ENCODE assay signal across 21 cellular contexts in genomic region chr5:158423623-158424200, GRCh38.
DNase-seq lines count a peak whose midpoint lies in the region; TF ChIP-seq lines count a peak whose summit lies in the region.
"Had no signal": no experiment of that assay in that cellular context is flagged by ENCODE, and none has a peak within 500 bp of the region (broad histone marks: within the 10 kb centered on the region; RNA-seq: fewer than 3 reads in every experiment).

No MANE protein-coding gene starts in this region.

- H3K27ac ChIP-seq in esophagus muscularis mucosa (replicated peaks in 1 of 4) (peak overlapping the region; percentile 22 to 48 (median 40)), hepatocyte (peak overlapping the region; percentile 61)
- H3K27ac ChIP-seq: HL-60, SK-N-MC had no signal

- peaks cover 19% of the 10 kb centered on the region for H3K4me1 ChIP-seq in adipocyte (ENCODE audit: control insufficient read depth, insufficient read depth, low read length)
- H3K4me1 ChIP-seq in esophagus muscularis mucosa, result peaks cover 0 to 12% (median 9%) of the 10 kb centered on the region in 4 donors
- H3K4me1 ChIP-seq in hepatocyte (ENCODE audit: insufficient read depth), result no peaks in the 10 kb centered on the region
- H3K4me1 ChIP-seq: esophagus squamous epithelium had no signal

- H3K27me3 ChIP-seq in adipocyte (replicated peaks; ENCODE audit: control insufficient read depth, insufficient read depth, low read length), result no peaks in the 10 kb centered on the region
- no peaks in the 10 kb centered on the region for H3K27me3 ChIP-seq in esophagus muscularis mucosa
- H3K27me3 ChIP-seq in hepatocyte, result no peaks in the 10 kb centered on the region
- H3K27me3 ChIP-seq: esophagus squamous epithelium had no signal

- H3K9me3 ChIP-seq in adipocyte (ENCODE audit: control insufficient read depth, low read length), result peaks cover 5% of the 10 kb centered on the region
- no peaks in the 10 kb centered on the region for H3K9me3 ChIP-seq in esophagus muscularis mucosa
- no peaks in the 10 kb centered on the region for H3K9me3 ChIP-seq in hepatocyte (ENCODE audit: low read depth)
- H3K9me3 ChIP-seq: esophagus squamous epithelium had no signal

- no peak overlapping the region for H2AFZ ChIP-seq in hepatocyte

- no peak for TF ChIP-seq POLR2A in esophagus muscularis mucosa (IDR thresholded peaks at IDR 0.05; ENCODE audit: low read depth)

- no peaks in the 10 kb centered on the region for H3K79me2 ChIP-seq in hepatocyte

- no peaks in the 10 kb centered on the region for H3K36me3 ChIP-seq in adipocyte (ENCODE audit: control insufficient read depth, insufficient read depth, low read length, severe bottlenecking)
- no peaks in the 10 kb centered on the region for H3K36me3 ChIP-seq in esophagus muscularis mucosa
- H3K36me3 ChIP-seq in hepatocyte (replicated peaks; ENCODE audit: insufficient read depth, low read depth), result no peaks in the 10 kb centered on the region
- H3K36me3 ChIP-seq: esophagus squamous epithelium had no signal

- TF ChIP-seq EP300 in esophagus muscularis mucosa (IDR thresholded peaks at IDR 0.05), result no peak

- DNase-seq in adipocyte (ENCODE audit: low read depth), result peak; percentile 79
- no peak for DNase-seq in esophagus muscularis mucosa (ENCODE audit: extremely low spot score)
- DNase-seq in hepatocyte (ENCODE audit: low spot score), result no peak
- peak; percentile 65 for DNase-seq in stromal cell of bone marrow (ENCODE audit: low read depth)
- no peak for DNase-seq in NCI-H226
- DNase-seq in inferior parietal cortex (ENCODE audit: extremely low spot score), result no peak
- DNase-seq in HK-2 (ENCODE audit: unreplicated experiment), result no peak
- DNase-seq: activated CD4-positive, alpha-beta memory T cell treated with anti-CD3 and anti-CD28 coated beads for 36 hours; activated naive CD4-positive, alpha-beta T cell treated with anti-CD3 and anti-CD28 coated beads, Interleukin-2, amount 50 U/mL, for 16 hours; AML-193; DND-41; esophagus squamous epithelium; MM.1S; NCI-H1694; NCI-H2227 treated with DMSO at 0.1 percent for 48 hours; nucleus accumbens; PC-3; stimulated activated naive CD4-positive, alpha-beta T cell; trophoblast cell had no signal

- no peak for TF ChIP-seq CTCF in esophagus muscularis mucosa (IDR thresholded peaks at IDR 0.05)
- TF ChIP-seq CTCF in hepatocyte (IDR thresholded peaks at IDR 0.05; ENCODE audit: poor library complexity), result no peak

- intact Hi-C loops in esophagus muscularis mucosa (cut with DNase I), result no loop called here

- 56% methylated on average over 2 of the region's 2 CpGs for WGBS in esophagus muscularis mucosa
- WGBS in hepatocyte (ENCODE audit: low lambda C conversion rate, missing lambda C conversion rate), result 76% methylated on average over 2 of the region's 2 CpGs

- no peak overlapping the region for H3K4me2 ChIP-seq in hepatocyte

- H3K4me3 ChIP-seq in adipocyte (ENCODE audit: low read length) (no peak overlapping the region), esophagus muscularis mucosa (no peak overlapping the region), hepatocyte (no peak overlapping the region)
- H3K4me3 ChIP-seq: esophagus squamous epithelium, SK-N-MC had no signal

- H4K20me1 ChIP-seq in hepatocyte (ENCODE audit: insufficient read depth, poor library complexity, severe bottlenecking), result no peaks in the 10 kb centered on the region

- H3K9me2 ChIP-seq in hepatocyte (replicated peaks; ENCODE audit: insufficient read depth), result no peaks in the 10 kb centered on the region

- H3K9ac ChIP-seq in adipocyte (ENCODE audit: low read length), result no peak overlapping the region

Comparison
In these comparisons a context has a peak if more than half of its experiments do, and no peak if none do; other contexts are left out.
1. DNase-seq: peak in adipocyte (single experiment) and stromal cell of bone marrow (single experiment); none in esophagus muscularis mucosa (single experiment), hepatocyte (single experiment), NCI-H226 (single experiment), inferior parietal cortex (single experiment) and HK-2 (single experiment).